ENCODE assay signal across 12 cellular contexts in genomic region chr3:16484216-16484615, GRCh38. TPM values are rescaled to one million over a fixed set of nuclear protein-coding genes. Genes with fewer than 3 reads are reported as not detected.
DNase-seq lines count a peak whose midpoint lies in the region; ATAC-seq and TF ChIP-seq lines count a peak whose summit lies in the region.
"Had no signal": no experiment of that assay in that cellular context is flagged by ENCODE, and none has a peak within 500 bp of the region (broad histone marks: within the 10 kb centered on the region; RNA-seq: fewer than 3 reads in every experiment).

No MANE protein-coding gene starts in this region.

- H3K9me3 Mint-ChIP-seq in chondrocyte (ENCODE audit: low read depth): no peaks in the 10 kb centered on the region

- 42 to 55% (median 50%) methylated on average over 6 of the region's 6 CpGs for WGBS in heart left ventricle, 4 donors

- H3K27me3 Mint-ChIP-seq in chondrocyte (ENCODE audit: low read depth): no peaks in the 10 kb centered on the region

- ATAC-seq in heart left ventricle (peak in 3 of 4 donors; percentile 9 to 24 (median 19)), lower lobe of right lung (no peak), upper lobe of right lung (no peak), GM19035 (IDR thresholded peaks at IDR 0.05; ENCODE audit: unreplicated experiment) (no peak)

- TF ChIP-seq CTCF in heart left ventricle (IDR thresholded peaks at IDR 0.05): no peak
- TF ChIP-seq CTCF in right atrium auricular region (IDR thresholded peaks at IDR 0.05): no peak
- TF ChIP-seq CTCF in chondrocyte (IDR thresholded peaks at IDR 0.05): no peak
- TF ChIP-seq CTCF in lower lobe of right lung (IDR thresholded peaks at IDR 0.05): no peak
- no peak for TF ChIP-seq CTCF in upper lobe of right lung (IDR thresholded peaks at IDR 0.05)

- H3K4me3 ChIP-seq in heart left ventricle (no peak overlapping the region), right atrium auricular region (no peak overlapping the region), lower lobe of right lung (no peak overlapping the region), upper lobe of right lung (no peak overlapping the region)

- H3K36me3 ChIP-seq in heart left ventricle (peaks cover 0 to 31% (median 12%) of the 10 kb centered on the region in 9 donors), right atrium auricular region (no peaks in the 10 kb centered on the region), lower lobe of right lung (peaks cover 18% of the 10 kb centered on the region), upper lobe of right lung (no peaks in the 10 kb centered on the region)

- H3K9me3 ChIP-seq in heart left ventricle (no peaks in the 10 kb centered on the region), right atrium auricular region (no peaks in the 10 kb centered on the region), lower lobe of right lung (no peaks in the 10 kb centered on the region), upper lobe of right lung (no peaks in the 10 kb centered on the region)

- H3K4me3 Mint-ChIP-seq in chondrocyte (ENCODE audit: unreplicated experiment): no peak overlapping the region

- intact Hi-C loops in heart left ventricle (cut with DNase I): loop anchor here in 1 of 10 donors (5.0 kb wide), 1 partner anchor 112 kb away; no protein-coding TSS in a partner anchor
- intact Hi-C loops in lower lobe of right lung (cut with DNase I): no loop called here
- intact Hi-C loops in upper lobe of right lung (cut with DNase I): no loop called here

- H3K27ac ChIP-seq in heart left ventricle (peak overlapping the region in 9 of 12 donors; percentile 4 to 82 (median 35)), right atrium auricular region (no peak overlapping the region), lower lobe of right lung (peak overlapping the region; percentile 21), upper lobe of right lung (peak overlapping the region; percentile 64)

- peaks cover 5% of the 10 kb centered on the region for H3K36me3 Mint-ChIP-seq in chondrocyte (ENCODE audit: low read depth)

- H3K27me3 ChIP-seq in heart left ventricle (no peaks in the 10 kb centered on the region), right atrium auricular region (no peaks in the 10 kb centered on the region), lower lobe of right lung (ENCODE audit: low read depth) (no peaks in the 10 kb centered on the region), upper lobe of right lung (no peaks in the 10 kb centered on the region)

- DNase-seq in heart left ventricle (no peak), right atrium auricular region (ENCODE audit: low spot score) (no peak), chondrocyte (ENCODE audit: low spot score) (no peak), lower lobe of right lung (no peak), upper lobe of right lung (no peak), amygdala (lab: John Stamatoyannopoulos, UW) (no peak)
- no peak for DNase-seq in activated effector memory CD4-positive, alpha-beta T cell treated with anti-CD3 and anti-CD28 coated beads, Interleukin-2, amount 50 U/mL, for 16 hours
- DNase-seq: activated effector memory CD4-positive, alpha-beta T cell treated with Interleukin-2 at 50 U/mL for 16 hours; C1 segment of cervical spinal cord; NCI-H1105; SIG-M5 had no signal

- H3K4me1 Mint-ChIP-seq in chondrocyte (ENCODE audit: low read depth): peaks cover 69% of the 10 kb centered on the region

- H3K4me1 ChIP-seq in heart left ventricle (peaks cover 0 to 58% (median 34%) of the 10 kb centered on the region in 12 donors), right atrium auricular region (peaks cover 0 to 36% of the 10 kb centered on the region in 2 donors), lower lobe of right lung (peaks cover 61% of the 10 kb centered on the region), upper lobe of right lung (peaks cover 54% of the 10 kb centered on the region)

- H3K27ac Mint-ChIP-seq in chondrocyte (ENCODE audit: unreplicated experiment): peak overlapping the region; percentile 90

- no peak for TF ChIP-seq POLR2A in heart left ventricle (IDR thresholded peaks at IDR 0.05)

RNA-seq across cellular contexts. Expression of gene RFTN1, which starts 29.3 kb away (rescaled TPM):
- total RNA-seq in heart left ventricle (10 to 100 TPM; 17.1 to 40.8 (median 26.4) TPM), right atrium auricular region (10 to 100 TPM; 15.9 to 33.6 TPM), chondrocyte (53.3 to 54.9 TPM (median 53.4 TPM) in 3 replicates), lower lobe of right lung (58.2 TPM), upper lobe of right lung (69.4 TPM)
- 10 to 100 TPM; 18.1 to 27.8 TPM for polyA plus RNA-seq in heart left ventricle

Comparison
In these comparisons a context has a peak if more than half of its experiments do, and no peak if none do; other contexts are left out.
1. H3K27ac ChIP-seq: peak in heart left ventricle (9 of 12), lower lobe of right lung (single experiment) and upper lobe of right lung (single experiment); none in right atrium auricular region (0 of 2).
2. ATAC-seq: peak in heart left ventricle (3 of 4); none in lower lobe of right lung (0 of 2), upper lobe of right lung (single experiment) and GM19035 (single experiment).